In the genomic region with DNA sequence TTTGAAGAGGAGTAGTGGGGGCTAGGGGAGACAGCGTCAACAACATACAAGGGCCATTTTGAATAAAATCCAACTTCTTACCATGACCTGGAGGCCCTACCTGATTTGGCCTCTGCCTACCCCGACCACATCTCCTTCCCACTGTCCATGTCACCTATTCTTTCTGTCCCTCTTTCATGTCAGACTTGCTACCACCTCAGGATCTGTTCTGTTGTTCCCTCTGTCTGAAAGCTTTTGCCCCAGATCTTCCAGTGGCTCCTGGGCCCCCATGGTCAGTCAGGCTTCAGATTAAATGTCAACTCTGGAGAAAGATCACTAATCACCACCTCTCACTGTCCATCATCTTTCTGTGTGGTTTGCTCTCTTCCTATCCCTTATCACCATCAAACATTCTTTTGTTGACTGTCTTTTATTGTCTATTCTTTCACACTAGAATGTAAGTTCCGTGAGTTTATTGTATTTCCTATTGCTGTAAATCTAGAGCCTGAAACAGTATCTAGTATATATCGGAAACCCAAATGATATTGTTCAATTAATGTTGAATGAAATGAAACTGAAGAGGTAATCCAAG, we compare ENCODE assay signal across 8 cellular contexts. TPM values are rescaled to one million over a fixed set of nuclear protein-coding genes. Genes with fewer than 3 reads are reported as not detected.
DNase-seq lines count a peak whose midpoint lies in the region; ATAC-seq, FAIRE-seq and TF ChIP-seq lines count a peak whose summit lies in the region.

No MANE protein-coding gene starts in this region.

- peak overlapping the region; percentile 99 for H2AFZ ChIP-seq in endothelial cell of umbilical vein (ENCODE audit: low read depth, low read length)

- TF ChIP-seq CTCF in RWPE2 (IDR thresholded peaks at IDR 0.05; ENCODE audit: poor library complexity, severe bottlenecking) (no peak), endothelial cell of umbilical vein (IDR thresholded peaks at IDR 0.05; ENCODE audit: extremely low read depth in 1 of 2, insufficient read depth in 1 of 2, low read depth in 1 of 2, low read length in 2 of 2) (no peak), psoas muscle (IDR thresholded peaks at IDR 0.05) (no peak)

- WGBS in psoas muscle, 3 donors = 87 to 93% (median 90%) methylated on average over 4 of the region's 4 CpGs

- ATAC-seq in RWPE2 (ENCODE audit: low read depth) (no peak), psoas muscle (no peak), HG02884 (IDR thresholded peaks at IDR 0.05; ENCODE audit: unreplicated experiment) (no peak)

- intact Hi-C loops in endothelial cell of umbilical vein (cut with micrococcal nuclease) (loop anchor here (1.0 to 10.0 kb wide), 4 partner anchors 31 to 1612 kb away; partner anchors contain the start of genes APC, SRP19 and WDR36), psoas muscle (cut with DNase I) (loop anchor here in 1 of 2 donors (5.0 kb wide), 1 partner anchor 51 kb away; no protein-coding TSS in a partner anchor)

- peak overlapping the region; percentile 73 for H3K4me3 ChIP-seq in RWPE2 (ENCODE audit: severe bottlenecking)
- no peak overlapping the region for H3K4me3 ChIP-seq in endothelial cell of umbilical vein (replicated peaks in 1 of 3; ENCODE audit: insufficient read depth in 1 of 3, low read depth in 1 of 3, low read length in 3 of 3)
- peak overlapping the region; percentile 93 for H3K4me3 ChIP-seq in psoas muscle

- TF ChIP-seq POLR2A in GM12892 (IDR thresholded peaks at IDR 0.05; ENCODE audit: low read depth, low read length) = no peak
- TF ChIP-seq POLR2A in endothelial cell of umbilical vein (IDR thresholded peaks at IDR 0.05; ENCODE audit: low read depth, low read length) = no peak
- no peak for TF ChIP-seq POLR2A in H54 (IDR thresholded peaks at IDR 0.05; ENCODE audit: low read depth, low read length)

- H4K20me1 ChIP-seq in endothelial cell of umbilical vein (replicated peaks; ENCODE audit: control insufficient read depth, extremely low read depth, insufficient read depth, low read length) = no peaks in the 10 kb centered on the region

- CTCF ChIA-PET in endothelial cell of umbilical vein (lab: Charles Lee) = interaction anchor here (2.2 kb wide), 1 partner anchor 18 kb away, joined by 8 read pairs; no protein-coding TSS in a partner anchor

- no peak overlapping the region for H3K9ac ChIP-seq in endothelial cell of umbilical vein (replicated peaks; ENCODE audit: extremely low read depth, insufficient read depth, low read length)

- H3K27ac ChIP-seq in RWPE2 (ENCODE audit: poor library complexity, severe bottlenecking) (no peak overlapping the region), endothelial cell of umbilical vein (ENCODE audit: insufficient read depth, low read depth, low read length) (no peak overlapping the region), psoas muscle (peak overlapping the region; percentile 97)

- no peaks in the 10 kb centered on the region for H3K9me1 ChIP-seq in endothelial cell of umbilical vein (replicated peaks; ENCODE audit: control insufficient read depth, extremely low read depth, insufficient read depth, low read length)

- peaks cover 30% of the 10 kb centered on the region for H3K79me2 ChIP-seq in endothelial cell of umbilical vein (ENCODE audit: control insufficient read depth, insufficient read depth, low read length)

- DNase-seq in GM12892 (ENCODE audit: insufficient read length) (no peak), RWPE2 (ENCODE audit: low spot score) (no peak), endothelial cell of umbilical vein (ENCODE audit: low read depth, low spot score) (no peak), psoas muscle (no peak), HuH-7.5 (ENCODE audit: low spot score) (no peak), H54 (ENCODE audit: insufficient read length, low spot score) (no peak), iPS-NIHi7 (ENCODE audit: extremely low spot score) (no peak)

- POLR2A ChIA-PET in endothelial cell of umbilical vein (lab: Charles Lee) = no interaction called here

- H3K27me3 ChIP-seq in RWPE2 (ENCODE audit: insufficient read depth, poor library complexity, severe bottlenecking) (no peaks in the 10 kb centered on the region), endothelial cell of umbilical vein (ENCODE audit: control insufficient read depth in 2 of 2, insufficient read depth in 2 of 2, low read length in 2 of 2) (no peaks in the 10 kb centered on the region), psoas muscle (ENCODE audit: insufficient read depth in 3 of 3, low read length in 2 of 3) (no peaks in the 10 kb centered on the region)

- H3K36me3 ChIP-seq in RWPE2 (ENCODE audit: low read depth) (no peaks in the 10 kb centered on the region), endothelial cell of umbilical vein (ENCODE audit: control insufficient read depth in 2 of 2, extremely low read depth in 1 of 2, insufficient read depth in 2 of 2, low read length in 2 of 2) (no peaks in the 10 kb centered on the region), psoas muscle (ENCODE audit: insufficient read depth in 1 of 2, low read depth in 1 of 2) (no peaks in the 10 kb centered on the region)

- dilution Hi-C loops in endothelial cell of umbilical vein (cut with MboI; ENCODE audit: extremely low pct_ligation_motif_present, low sequenced_read_pairs) = no loop called here

- no TSS peak for BruUV-seq in endothelial cell of umbilical vein (replicated peaks; lab: Mats Ljungman, UMichigan)

- H3K9me3 ChIP-seq in RWPE2 (ENCODE audit: severe bottlenecking) (no peaks in the 10 kb centered on the region), endothelial cell of umbilical vein (replicated peaks; ENCODE audit: control insufficient read depth, insufficient read depth, low read length) (no peaks in the 10 kb centered on the region), psoas muscle (no peaks in the 10 kb centered on the region)

- H3K4me1 ChIP-seq in RWPE2 (ENCODE audit: insufficient read depth, poor library complexity, severe bottlenecking) = peaks cover 16% of the 10 kb centered on the region
- peaks cover 26% of the 10 kb centered on the region for H3K4me1 ChIP-seq in endothelial cell of umbilical vein (ENCODE audit: control insufficient read depth, extremely low read depth, insufficient read depth, low read length)
- peaks cover 25% of the 10 kb centered on the region for H3K4me1 ChIP-seq in psoas muscle

- FAIRE-seq in GM12892 (lab: Jason Lieb, UNC) (peak; percentile 21), endothelial cell of umbilical vein (lab: Jason Lieb, UNC) (no peak), H54 (lab: Jason Lieb, UNC) (no peak)

- peak overlapping the region; percentile 61 for H3K4me2 ChIP-seq in endothelial cell of umbilical vein (ENCODE audit: insufficient read depth, low read length)

TF ChIP-seq in endothelial cell of umbilical vein, 7 proteins besides CTCF, POLR2A, EP300 and RAD21:
- no peak for TF ChIP-seq GATA2 (IDR thresholded peaks at IDR 0.05; ENCODE audit: insufficient read depth, insufficient read length, low read depth, low read length)
- no peak for TF ChIP-seq JUN (IDR thresholded peaks at IDR 0.05; ENCODE audit: borderline replicate concordance, insufficient read depth, insufficient read length, low read depth)
- TF ChIP-seq EZH2 (IDR thresholded peaks at IDR 0.05; ENCODE audit: borderline replicate concordance, low read depth, low read length, severe bottlenecking) = no peak
- no peak for TF ChIP-seq FOS (IDR thresholded peaks at IDR 0.05; ENCODE audit: borderline replicate concordance, insufficient read depth, low read length)
- TF ChIP-seq, protein P1, sequence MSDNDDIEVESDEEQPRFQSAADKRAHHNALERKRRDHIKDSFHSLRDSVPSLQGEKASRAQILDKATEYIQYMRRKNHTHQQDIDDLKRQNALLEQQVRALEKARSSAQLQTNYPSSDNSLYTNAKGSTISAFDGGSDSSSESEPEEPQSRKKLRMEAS (IDR thresholded peaks at IDR 0.05; ENCODE audit: insufficient read depth, insufficient read length) = no peak
- no peak for TF ChIP-seq POLR2AphosphoS5 (IDR thresholded peaks at IDR 0.05; ENCODE audit: insufficient read depth, low read depth, low read length)
- no peak for TF ChIP-seq MYC (IDR thresholded peaks at IDR 0.05; ENCODE audit: low read depth, low read length)

RNA-seq across cellular contexts. Expression of gene APC, which starts 31.2 kb away (rescaled TPM):
- 6.3 TPM for polyA plus RNA-seq in GM12892 (2012; ENCODE audit: missing spikeins)
- total RNA-seq in endothelial cell of umbilical vein (39.6 and 42.0 TPM in 2 replicates), psoas muscle (10 to 100 TPM; 23.8 to 37.0 (median 29.6) TPM)
- polyA plus RNA-seq in endothelial cell of umbilical vein (7.5 and 11.2 TPM in 2 replicates), psoas muscle (10 to 100 TPM in 1 of 3 donors, 1 to 10 TPM in 2; 5.2 to 28.6 (median 6.7) TPM)
- polyA plus RNA-seq in endothelial cell of umbilical vein (2011; cell fraction: cytosol; rRNA removed) = 8.3 TPM in 2 replicates
- 25.2 and 28.4 TPM in 2 replicates for polyA plus RNA-seq in endothelial cell of umbilical vein (2011; cell fraction: nucleus; rRNA removed)
- polyA plus RNA-seq in endothelial cell of umbilical vein (2012) = 14.3 and 24.7 TPM in 2 replicates
- 50.3 and 59.9 TPM in 2 replicates for polyA minus RNA-seq in endothelial cell of umbilical vein
- 29.3 TPM for polyA minus RNA-seq in endothelial cell of umbilical vein (2011; cell fraction: cytosol; rRNA and poly(A)+ RNA removed)
- 76.9 and 77.9 TPM in 2 replicates for polyA minus RNA-seq in endothelial cell of umbilical vein (2011; cell fraction: nucleus; rRNA and poly(A)+ RNA removed)

Comparison
In these comparisons a context has a peak if more than half of its experiments do, and no peak if none do; other contexts are left out.
1. H3K4me3 ChIP-seq: peak in RWPE2 (single experiment) and psoas muscle (single experiment); none in endothelial cell of umbilical vein (0 of 3).